12 cellular contexts compared by ENCODE assay signal in genomic region chr2:85468704-85469349, GRCh38. TPM values are rescaled to one million over a fixed set of nuclear protein-coding genes. Genes with fewer than 3 reads are reported as not detected.
A peak's percentile ranks its signal among the peaks of the same experiment; 100 is the strongest.
DNase-seq lines count a peak whose midpoint lies in the region; ATAC-seq, FAIRE-seq and TF ChIP-seq lines count a peak whose summit lies in the region.
"Had no signal": no experiment of that assay in that cellular context is flagged by ENCODE, and none has a peak within 500 bp of the region (broad histone marks: within the 10 kb centered on the region; RNA-seq: fewer than 3 reads in every experiment).

No MANE protein-coding gene starts in this region.

- intact Hi-C loops in HCT116 (cut with micrococcal nuclease): no loop called here
- intact Hi-C loops in esophagus muscularis mucosa (cut with DNase I): no loop called here

- no TSS peak for BruUV-seq in HCT116 (replicated peaks; lab: Mats Ljungman, UMichigan)

- H3K4me1 Mint-ChIP-seq in brain: peaks cover 36% of the 10 kb centered on the region

- H3K27me3 Mint-ChIP-seq in brain: peaks cover 2% of the 10 kb centered on the region
- H3K27me3 Mint-ChIP-seq: activated CD4-positive, alpha-beta memory T cell treated with anti-CD3 and anti-CD28 coated beads for 36 hours had no signal

- TF ChIP-seq POLR2A in A549 (IDR thresholded peaks at IDR 0.05; ENCODE audit: low read length) (no peak), HCT116 (IDR thresholded peaks at IDR 0.05; ENCODE audit: borderline replicate concordance, extremely low read depth, insufficient read depth, insufficient read length) (no peak), esophagus muscularis mucosa (IDR thresholded peaks at IDR 0.05; ENCODE audit: low read depth) (no peak)

- H3K27me3 ChIP-seq in HCT116 (ENCODE audit: insufficient read depth, low read length) (no peaks in the 10 kb centered on the region), esophagus muscularis mucosa (no peaks in the 10 kb centered on the region)

- DNase-seq in A549 (ENCODE audit: low read depth in 1 of 2, low spot score in 1 of 2) (peak; percentile 69 to 82), HCT116 (ENCODE audit: low read depth, low spot score) (peak; percentile 75), kidney glomerular epithelial cell (lab: John Stamatoyannopoulos, UW) (peak; percentile 98), esophagus muscularis mucosa (ENCODE audit: extremely low spot score) (no peak)
- DNase-seq: activated CD4-positive, alpha-beta memory T cell treated with anti-CD3 and anti-CD28 coated beads for 36 hours; DND-41; NCI-H2171 treated with DMSO at 0.1 percent for 48 hours had no signal

- POLR2A ChIA-PET in A549 (lab: Yijun Ruan, JAX): interaction anchor here (1.0 to 6.3 kb wide), 4 partner anchors 31 to 78 kb away, joined by 3 to 68 read pairs (median 4); partner anchors contain the start of gene MAT2A
- POLR2A ChIA-PET in HCT116 (lab: Charles Lee): interaction anchor here (1.6 to 2.1 kb wide), 4 partner anchors 10 to 77 kb away, joined by 5 to 26 read pairs (median 7); partner anchors contain the start of gene MAT2A

- peak; percentile 70 for FAIRE-seq in A549 (lab: Jason Lieb, UNC)
- FAIRE-seq: frontal cortex had no signal

- WGBS in A549 (ENCODE audit: missing lambda C conversion rate): 66% methylated on average over 12 of the region's 12 CpGs
- 75% methylated on average over 12 of the region's 12 CpGs for WGBS in esophagus muscularis mucosa

- no peaks in the 10 kb centered on the region for H4K20me1 ChIP-seq in HCT116 (ENCODE audit: insufficient read depth)

- no peaks in the 10 kb centered on the region for H3K36me3 Mint-ChIP-seq in brain
- H3K36me3 Mint-ChIP-seq: activated CD4-positive, alpha-beta memory T cell treated with anti-CD3 and anti-CD28 coated beads for 36 hours had no signal

- RAD21 ChIA-PET in HCT116 (lab: Charles Lee; ENCODE audit: low non-redundant PET in 1 of 2, low total read pairs in 2 of 2, uncharacterized antibody in 2 of 2, unreplicated experiment in 2 of 2): interaction anchor here (0.6 to 1.3 kb wide), 3 partner anchors 13 to 70 kb away, joined by 3 to 7 read pairs (median 3); partner anchors contain the start of gene MAT2A (in 1 of the 2)

- no peaks in the 10 kb centered on the region for H3K9me2 ChIP-seq in HCT116 (ENCODE audit: insufficient read depth)

- CTCF ChIA-PET in A549 (lab: Yijun Ruan, JAX) (interaction anchor here (0.5 to 3.7 kb wide), 10 partner anchors 9 to 428 kb away, joined by 3 to 16 read pairs (median 4); partner anchors contain the start of genes MAT2A and VAMP8), HCT116 (lab: Charles Lee) (interaction anchor here (0.7 kb wide), 1 partner anchor 70 kb away, joined by 3 read pairs; the partner anchor contains the start of gene MAT2A)

- no peaks in the 10 kb centered on the region for H3K9me3 Mint-ChIP-seq in brain
- H3K9me3 Mint-ChIP-seq: activated CD4-positive, alpha-beta memory T cell treated with anti-CD3 and anti-CD28 coated beads for 36 hours had no signal

- peak overlapping the region; percentile 47 for H2AFZ ChIP-seq in HCT116 (ENCODE audit: low read depth, low read length, poor library complexity, severe bottlenecking)

- H3K36me3 ChIP-seq in HCT116 (ENCODE audit: control insufficient read depth in 1 of 2, insufficient read depth in 2 of 2, low read length in 2 of 2) (no peaks in the 10 kb centered on the region), esophagus muscularis mucosa (no peaks in the 10 kb centered on the region)

- H3K9ac ChIP-seq in HCT116 (ENCODE audit: low read length): peak overlapping the region; percentile 11

- peaks cover 66% of the 10 kb centered on the region for H3K4me1 ChIP-seq in A549
- H3K4me1 ChIP-seq in HCT116 (ENCODE audit: control insufficient read depth in 1 of 2, insufficient read depth in 2 of 2, low read length in 2 of 2): peaks cover 28 to 53% of the 10 kb centered on the region in 2 experiments
- H3K4me1 ChIP-seq in esophagus muscularis mucosa: peaks cover 7 to 27% (median 26%) of the 10 kb centered on the region in 4 donors

- H3K4me3 ChIP-seq in A549: no peak overlapping the region
- H3K4me3 ChIP-seq in HCT116 (replicated peaks in 1 of 2; ENCODE audit: low read depth in 1 of 2, low read length in 2 of 2): peak overlapping the region in 1 of 2 experiments; percentile 26; a peak in 2 of 4 replicates
- H3K4me3 ChIP-seq in esophagus muscularis mucosa: no peak overlapping the region

- no peak overlapping the region for H3K4me3 Mint-ChIP-seq in brain
- H3K4me3 Mint-ChIP-seq: activated CD4-positive, alpha-beta memory T cell treated with anti-CD3 and anti-CD28 coated beads for 36 hours had no signal

- peak in 1 of 2 experiments; percentile 8; a peak in 2 of 5 replicates for TF ChIP-seq RAD21 in A549 (conservative IDR thresholded peaks at IDR 0.05 in 1 of 2, IDR thresholded peaks at IDR 0.05 in 1 of 2)
- TF ChIP-seq RAD21 in HCT116 (IDR thresholded peaks at IDR 0.05; ENCODE audit: low read depth): peak; percentile 16; the same call in 1 of the 2 replicates

- ATAC-seq in A549 (peak; percentile 82 to 83), HCT116 (peak; percentile 85), GM19328 (IDR thresholded peaks at IDR 0.05; ENCODE audit: unreplicated experiment) (no peak), GM21367 (IDR thresholded peaks at IDR 0.05; ENCODE audit: unreplicated experiment) (no peak), HG03378 (IDR thresholded peaks at IDR 0.05; ENCODE audit: unreplicated experiment) (no peak)

- TF ChIP-seq EP300 in A549 (IDR thresholded peaks at IDR 0.05) (no peak), esophagus muscularis mucosa (IDR thresholded peaks at IDR 0.05) (no peak)

- no peaks in the 10 kb centered on the region for H3K79me2 ChIP-seq in HCT116 (ENCODE audit: insufficient read depth, low read length)

- TF ChIP-seq CTCF in A549 (IDR thresholded peaks at IDR 0.05): no peak
- no peak for TF ChIP-seq CTCF in HCT116 (IDR thresholded peaks at IDR 0.05 in 2 of 3, conservative IDR thresholded peaks at IDR 0.05 in 1 of 3; ENCODE audit: borderline replicate concordance in 1 of 3, insufficient read depth in 1 of 3, low read depth in 2 of 3, low read length in 2 of 3)
- no peak for TF ChIP-seq CTCF in brain (conservative IDR thresholded peaks at IDR 0.05)
- no peak for TF ChIP-seq CTCF in esophagus muscularis mucosa (IDR thresholded peaks at IDR 0.05)

- H3K27ac ChIP-seq in A549 (peak overlapping the region; percentile 81 to 86), HCT116 (ENCODE audit: low read depth, low read length) (peak overlapping the region; percentile 56), esophagus muscularis mucosa (replicated peaks in 1 of 4) (peak overlapping the region in 1 of 4 donors; percentile 36)

- H3K27ac Mint-ChIP-seq in brain: peak overlapping the region in 3 of 5 experiments; percentile 60 to 87 (median 63)
- H3K27ac Mint-ChIP-seq: activated CD4-positive, alpha-beta memory T cell treated with anti-CD3 and anti-CD28 coated beads for 36 hours had no signal

- H3K9me3 ChIP-seq in A549: no peaks in the 10 kb centered on the region
- no peaks in the 10 kb centered on the region for H3K9me3 ChIP-seq in HCT116 (ENCODE audit: control insufficient read depth in 1 of 2, insufficient read depth in 1 of 2, low read depth in 1 of 2, low read length in 2 of 2)
- no peaks in the 10 kb centered on the region for H3K9me3 ChIP-seq in esophagus muscularis mucosa

- H3K4me2 ChIP-seq in A549 (peak overlapping the region; percentile 64), HCT116 (ENCODE audit: low read length) (peak overlapping the region; percentile 65)

TF ChIP-seq in A549, 52 proteins besides CTCF, POLR2A, EP300 and RAD21 (continues in another document):
- no peak for TF ChIP-seq EHF (CRISPR knock-in tag; IDR thresholded peaks at IDR 0.05)
- TF ChIP-seq BCL3 (IDR thresholded peaks at IDR 0.05): 0 out of 3 replicates have a peak, but pooled peaks have one; percentile 20

RNA-seq across cellular contexts. Expression of gene SH2D6, which starts 50.3 kb away (rescaled TPM):
- polyA plus RNA-seq in A549 (2011; rRNA removed) (1.3 and 1.8 TPM in 2 replicates), A549 (2017; fragmentation: RNase III; extraction: RNeasy Plus Mini Kit Qiagen cat#74134 plus additional on column Dnase treatment) (1.4 to 1.5 TPM (median 1.4 TPM) in 3 replicates), brain (ENCODE audit: insufficient read depth, low read depth, low replicate concordance) (1.8 TPM)
- 0.48 and 0.69 TPM in 2 replicates for polyA plus RNA-seq in A549 (2012; cell fraction: cytosol; rRNA removed)
- polyA plus RNA-seq in A549 (2012; cell fraction: nucleus; rRNA removed): 2.1 and 3.2 TPM in 2 replicates
- polyA minus RNA-seq in A549 (2011; rRNA and poly(A)+ RNA removed): 0.83 and 1.9 TPM in 2 replicates
- total RNA-seq in HCT116 (2021; ENCODE audit: unreplicated experiment) (2.7 TPM), esophagus muscularis mucosa (not detected)
- polyA plus RNA-seq in HCT116 (2012): 0.51 and 1.1 TPM in 2 replicates

RNA-seq across cellular contexts. Expression of gene CAPG, which starts 58.7 kb away (rescaled TPM):
- 81.0 and 94.6 TPM in 2 replicates for polyA plus RNA-seq in A549 (2011; rRNA removed)
- 127 and 130 TPM in 2 replicates for polyA plus RNA-seq in A549 (2012; cell fraction: cytosol; rRNA removed)
- 94.4 and 121 TPM in 2 replicates for polyA plus RNA-seq in A549 (2012; cell fraction: nucleus; rRNA removed)
- polyA plus RNA-seq in A549 (2017; fragmentation: RNase III; extraction: RNeasy Plus Mini Kit Qiagen cat#74134 plus additional on column Dnase treatment): 53.0 to 61.3 TPM (median 57.5 TPM) in 3 replicates
- polyA minus RNA-seq in A549 (2011; rRNA and poly(A)+ RNA removed): 57.0 and 66.1 TPM in 2 replicates
- 223 TPM for total RNA-seq in HCT116 (2021; ENCODE audit: unreplicated experiment)
- 360 and 395 TPM in 2 replicates for polyA plus RNA-seq in HCT116 (2012)
- 92.2 TPM for polyA plus RNA-seq in brain (ENCODE audit: insufficient read depth, low read depth, low replicate concordance)
- total RNA-seq in esophagus muscularis mucosa: 10 to 100 TPM; 22.8 to 73.6 (median 30.8) TPM

Comparison
In these comparisons a context has a peak if more than half of its experiments do, and no peak if none do; other contexts are left out.
1. ATAC-seq: peak in A549 (2 of 2) and HCT116 (single experiment); none in GM19328 (single experiment), GM21367 (single experiment) and HG03378 (single experiment).
2. Of the 6 proteins assayed by ChIP-seq in both A549 and HCT116: peak only in A549: MAX; only in HCT116: none; in both: none; in neither: 3; mixed calls (peak in some experiments, not most) for 2.